In genomic region chr1:53735681-53736080, GRCh38 we compare ENCODE assay signal across 1 cellular context.
TF ChIP-seq lines count a peak whose summit lies in the region.

No MANE protein-coding gene starts in this region.

TF ChIP-seq in IMR-90, 13 proteins besides CTCF, POLR2A, EP300 and RAD21:
- TF ChIP-seq NFE2L2 (IDR thresholded peaks at IDR 0.05; ENCODE audit: low read depth, low read length) (no peak), CEBPB (IDR thresholded peaks at IDR 0.05; ENCODE audit: low read depth, low read length) (no peak), RCOR1 (IDR thresholded peaks at IDR 0.05; ENCODE audit: insufficient replicate concordance, low read length) (no peak), MAZ (IDR thresholded peaks at IDR 0.05; ENCODE audit: borderline replicate concordance, low read depth, low read length) (no peak), USF2 (IDR thresholded peaks at IDR 0.05; ENCODE audit: low read depth, low read length) (no peak), MAFK (IDR thresholded peaks at IDR 0.05; ENCODE audit: low read depth, low read length) (no peak), RFX5 (IDR thresholded peaks at IDR 0.05; ENCODE audit: low read depth, low read length) (no peak), CHD1 (IDR thresholded peaks at IDR 0.05; ENCODE audit: low read depth, low read length) (no peak), BHLHE40 (IDR thresholded peaks at IDR 0.05; ENCODE audit: low read depth, low read length) (no peak)
- TF ChIP-seq, protein P1, sequence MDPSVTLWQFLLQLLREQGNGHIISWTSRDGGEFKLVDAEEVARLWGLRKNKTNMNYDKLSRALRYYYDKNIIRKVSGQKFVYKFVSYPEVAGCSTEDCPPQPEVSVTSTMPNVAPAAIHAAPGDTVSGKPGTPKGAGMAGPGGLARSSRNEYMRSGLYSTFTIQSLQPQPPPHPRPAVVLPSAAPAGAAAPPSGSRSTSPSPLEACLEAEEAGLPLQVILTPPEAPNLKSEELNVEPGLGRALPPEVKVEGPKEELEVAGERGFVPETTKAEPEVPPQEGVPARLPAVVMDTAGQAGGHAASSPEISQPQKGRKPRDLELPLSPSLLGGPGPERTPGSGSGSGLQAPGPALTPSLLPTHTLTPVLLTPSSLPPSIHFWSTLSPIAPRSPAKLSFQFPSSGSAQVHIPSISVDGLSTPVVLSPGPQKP (IDR thresholded peaks at IDR 0.05; ENCODE audit: borderline replicate concordance, low read depth, low read length), result no peak
